In the genomic region with DNA sequence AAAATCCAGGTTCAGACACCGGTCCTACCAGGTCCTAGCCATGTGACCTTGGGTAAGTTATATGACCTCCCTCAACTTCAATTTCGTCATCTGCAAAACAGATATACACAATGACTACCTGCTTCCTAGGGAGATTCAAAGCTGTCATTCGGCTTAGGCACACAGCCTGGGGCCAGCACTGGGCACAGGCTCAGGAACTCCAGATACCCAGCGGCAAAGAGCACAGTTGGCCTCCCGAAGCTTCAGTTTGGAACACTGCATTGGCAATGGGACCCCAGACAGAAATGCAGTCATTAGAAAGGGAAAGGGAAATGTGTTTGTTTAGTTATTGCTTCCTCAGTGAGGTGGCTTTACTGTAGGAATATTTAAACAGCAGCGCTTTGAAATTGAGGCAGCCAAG, we compare ENCODE assay signal across 16 cellular contexts. TPM values are rescaled to one million over a fixed set of nuclear protein-coding genes. Genes with fewer than 3 reads are reported as not detected.
DNase-seq lines count a peak whose midpoint lies in the region; ATAC-seq and TF ChIP-seq lines count a peak whose summit lies in the region.
"Had no signal": no experiment of that assay in that cellular context is flagged by ENCODE, and none has a peak within 500 bp of the region (broad histone marks: within the 10 kb centered on the region; RNA-seq: fewer than 3 reads in every experiment).

No MANE protein-coding gene starts in this region.

- no peaks in the 10 kb centered on the region for H3K36me3 Mint-ChIP-seq in stimulated activated naive CD8-positive, alpha-beta T cell treated with anti-CD3 and anti-CD28 coated beads, Interleukin-15, Interleukin-2, amounts not matched to agents 100 ng/mL and 50 ng/mL, for 24 hours (ENCODE audit: low read depth)
- H3K36me3 Mint-ChIP-seq in endodermal cell (ENCODE audit: low read depth) = peaks cover 33% of the 10 kb centered on the region
- H3K36me3 Mint-ChIP-seq in naive thymus-derived CD4-positive, alpha-beta T cell = peaks cover 0 to 4% (median 0%) of the 10 kb centered on the region in 5 donors

- H3K27me3 ChIP-seq in endodermal cell (ENCODE audit: control insufficient read depth, insufficient read depth, low read length, poor library complexity, severe bottlenecking) = no peaks in the 10 kb centered on the region
- H3K27me3 ChIP-seq in naive thymus-derived CD4-positive, alpha-beta T cell (ENCODE audit: control insufficient read depth in 2 of 2, insufficient read depth in 2 of 2, low read length in 2 of 2) = no peaks in the 10 kb centered on the region

- H3K9me3 ChIP-seq in endodermal cell (ENCODE audit: control insufficient read depth, low read length) = no peaks in the 10 kb centered on the region
- H3K9me3 ChIP-seq in naive thymus-derived CD4-positive, alpha-beta T cell (ENCODE audit: control insufficient read depth in 2 of 3, low read length in 3 of 3) = no peaks in the 10 kb centered on the region

- in situ Hi-C loops in ACHN (cut with HindIII; ENCODE audit: low pct_ligation_motif_present, low pct_unique_long_range_greater_than_20kb, low sequenced_read_pairs) = no loop called here

- ATAC-seq in stimulated activated naive CD8-positive, alpha-beta T cell treated with anti-CD3 and anti-CD28 coated beads, Interleukin-15, amount 100 ng/mL, for 72 hours = no peak
- ATAC-seq in naive thymus-derived CD4-positive, alpha-beta T cell = no peak
- ATAC-seq in HG02759 (IDR thresholded peaks at IDR 0.05; ENCODE audit: unreplicated experiment) = no peak
- ATAC-seq: activated CD4-positive, alpha-beta T cell treated with anti-CD3 and anti-CD28 coated beads for 36 hours had no signal

- peaks cover 5% of the 10 kb centered on the region for H3K4me1 ChIP-seq in endodermal cell (ENCODE audit: control insufficient read depth, insufficient read depth, low read length)
- peaks cover 31 to 49% of the 10 kb centered on the region in 2 donors for H3K4me1 ChIP-seq in naive thymus-derived CD4-positive, alpha-beta T cell (ENCODE audit: control insufficient read depth in 2 of 2, insufficient read depth in 2 of 2, low read length in 2 of 2)

- H3K9ac ChIP-seq in endodermal cell (ENCODE audit: extremely low read depth, low read length, poor library complexity, severe bottlenecking) = no peak overlapping the region

- peaks cover 62% of the 10 kb centered on the region for H3K4me1 Mint-ChIP-seq in stimulated activated naive CD8-positive, alpha-beta T cell treated with anti-CD3 and anti-CD28 coated beads, Interleukin-15, Interleukin-2, amounts not matched to agents 100 ng/mL and 50 ng/mL, for 24 hours (ENCODE audit: low read depth)
- peaks cover 60% of the 10 kb centered on the region for H3K4me1 Mint-ChIP-seq in stimulated activated naive CD8-positive, alpha-beta T cell treated with anti-CD3 and anti-CD28 coated beads, Interleukin-15, amount 100 ng/mL, for 72 hours
- H3K4me1 Mint-ChIP-seq in endodermal cell = peaks cover 51% of the 10 kb centered on the region
- H3K4me1 Mint-ChIP-seq in naive thymus-derived CD4-positive, alpha-beta T cell = peaks cover 47 to 83% (median 63%) of the 10 kb centered on the region in 7 donors

- no peak overlapping the region for H3K4me3 ChIP-seq in endodermal cell (ENCODE audit: low read length)
- no peak overlapping the region for H3K4me3 ChIP-seq in naive thymus-derived CD4-positive, alpha-beta T cell (ENCODE audit: low read length)

- TF ChIP-seq CTCF in endodermal cell (conservative IDR thresholded peaks at IDR 0.05) = no peak
- TF ChIP-seq CTCF in GM20000 (IDR thresholded peaks at IDR 0.05; ENCODE audit: extremely low read depth, missing control alignments) = no peak

- 82 to 93% methylated on average over 5 to 6 of the region's 6 CpGs for WGBS in endodermal cell (ENCODE audit: insufficient coverage in 1 of 2, insufficient read length in 1 of 2), 2 experiments

- no peak for DNase-seq in stimulated activated naive CD8-positive, alpha-beta T cell treated with anti-CD3 and anti-CD28 coated beads, Interleukin-15, amount 100 ng/mL, for 72 hours
- DNase-seq in endodermal cell = no peak
- DNase-seq in naive thymus-derived CD4-positive, alpha-beta T cell = no peak
- DNase-seq in GM20000 (ENCODE audit: low spot score) = no peak
- no peak for DNase-seq in ACHN
- no peak for DNase-seq in AG08396 (ENCODE audit: low spot score)
- DNase-seq: activated CD4-positive, alpha-beta T cell treated with anti-CD3 and anti-CD28 coated beads for 36 hours; activated T-cell treated with anti-CD3 and anti-CD28 coated beads, Interleukin-2, amount 50 U/mL, for 48 hours; AML-193; MM.1S; NCI-H2171 treated with DMSO at 0.1 percent for 48 hours; nucleus accumbens; OCI-M1; stimulated activated CD8-positive, alpha-beta memory T cell treated with anti-CD3 and anti-CD28 coated beads, Interleukin-4, amount 100 ng/mL, for 48 hours had no signal

- H3K36me3 ChIP-seq in endodermal cell (ENCODE audit: control insufficient read depth, insufficient read depth, low read length) = no peaks in the 10 kb centered on the region
- no peaks in the 10 kb centered on the region for H3K36me3 ChIP-seq in naive thymus-derived CD4-positive, alpha-beta T cell (ENCODE audit: control insufficient read depth in 2 of 3, insufficient read depth in 3 of 3, low read length in 3 of 3)

- POLR2A ChIA-PET in naive thymus-derived CD4-positive, alpha-beta T cell (lab: Charles Lee) = interaction anchor here (0.9 to 3.0 kb wide), 4 partner anchors 10 to 129 kb away, joined by 3 to 11 read pairs (median 8); no protein-coding TSS in a partner anchor

- CTCF ChIA-PET in naive thymus-derived CD4-positive, alpha-beta T cell (lab: Charles Lee) = interaction anchor here (0.8 to 2.0 kb wide), 5 partner anchors 11 to 218 kb away, joined by 3 to 31 read pairs (median 4); no protein-coding TSS in a partner anchor

- H3K9me3 Mint-ChIP-seq in stimulated activated naive CD8-positive, alpha-beta T cell treated with anti-CD3 and anti-CD28 coated beads, Interleukin-15, Interleukin-2, amounts not matched to agents 100 ng/mL and 50 ng/mL, for 24 hours = no peaks in the 10 kb centered on the region
- no peaks in the 10 kb centered on the region for H3K9me3 Mint-ChIP-seq in stimulated activated naive CD8-positive, alpha-beta T cell treated with anti-CD3 and anti-CD28 coated beads, Interleukin-15, amount 100 ng/mL, for 72 hours
- H3K9me3 Mint-ChIP-seq in endodermal cell = no peaks in the 10 kb centered on the region
- H3K9me3 Mint-ChIP-seq in naive thymus-derived CD4-positive, alpha-beta T cell = no peaks in the 10 kb centered on the region

- H3K4me3 Mint-ChIP-seq in stimulated activated naive CD8-positive, alpha-beta T cell treated with anti-CD3 and anti-CD28 coated beads, Interleukin-15, Interleukin-2, amounts not matched to agents 100 ng/mL and 50 ng/mL, for 24 hours = no peak overlapping the region
- H3K4me3 Mint-ChIP-seq in stimulated activated naive CD8-positive, alpha-beta T cell treated with anti-CD3 and anti-CD28 coated beads, Interleukin-15, amount 100 ng/mL, for 72 hours = no peak overlapping the region
- H3K4me3 Mint-ChIP-seq in endodermal cell = no peak overlapping the region
- H3K4me3 Mint-ChIP-seq in naive thymus-derived CD4-positive, alpha-beta T cell = peak overlapping the region in 6 of 10 donors; percentile 7 to 81 (median 15)
- H3K4me3 Mint-ChIP-seq: activated CD4-positive, alpha-beta T cell treated with anti-CD3 and anti-CD28 coated beads for 36 hours had no signal

- peak overlapping the region; percentile 60 for H3K27ac ChIP-seq in endodermal cell (ENCODE audit: low read depth, low read length)
- no peak overlapping the region for H3K27ac ChIP-seq in naive thymus-derived CD4-positive, alpha-beta T cell (ENCODE audit: low read depth, low read length)

- H3K27me3 Mint-ChIP-seq in stimulated activated naive CD8-positive, alpha-beta T cell treated with anti-CD3 and anti-CD28 coated beads, Interleukin-15, Interleukin-2, amounts not matched to agents 100 ng/mL and 50 ng/mL, for 24 hours = no peaks in the 10 kb centered on the region
- H3K27me3 Mint-ChIP-seq in stimulated activated naive CD8-positive, alpha-beta T cell treated with anti-CD3 and anti-CD28 coated beads, Interleukin-15, amount 100 ng/mL, for 72 hours = no peaks in the 10 kb centered on the region
- H3K27me3 Mint-ChIP-seq in endodermal cell (ENCODE audit: insufficient read depth) = no peaks in the 10 kb centered on the region
- peaks cover 0 to 6% (median 0%) of the 10 kb centered on the region in 5 donors for H3K27me3 Mint-ChIP-seq in naive thymus-derived CD4-positive, alpha-beta T cell
- H3K27me3 Mint-ChIP-seq: activated CD4-positive, alpha-beta T cell treated with anti-CD3 and anti-CD28 coated beads for 36 hours had no signal

- intact Hi-C loops in naive thymus-derived CD4-positive, alpha-beta T cell (cut with micrococcal nuclease) = loop anchor here in 1 of 2 donors (5.0 kb wide), 1 partner anchor 235 kb away; the partner anchor contains the start of gene IFFO1

- H3K27ac Mint-ChIP-seq in stimulated activated naive CD8-positive, alpha-beta T cell treated with anti-CD3 and anti-CD28 coated beads, Interleukin-15, Interleukin-2, amounts not matched to agents 100 ng/mL and 50 ng/mL, for 24 hours = peak overlapping the region; percentile 61
- no peak overlapping the region for H3K27ac Mint-ChIP-seq in stimulated activated naive CD8-positive, alpha-beta T cell treated with anti-CD3 and anti-CD28 coated beads, Interleukin-15, amount 100 ng/mL, for 72 hours
- H3K27ac Mint-ChIP-seq in endodermal cell = peak overlapping the region; percentile 79
- H3K27ac Mint-ChIP-seq in naive thymus-derived CD4-positive, alpha-beta T cell = peak overlapping the region in 8 of 9 donors; percentile 41 to 91 (median 77)
- H3K27ac Mint-ChIP-seq: activated CD4-positive, alpha-beta T cell treated with anti-CD3 and anti-CD28 coated beads for 36 hours had no signal

RNA-seq across cellular contexts. Expression of gene PLEKHG6, which starts 11.4 kb away (rescaled TPM):
- total RNA-seq in endodermal cell = 10 to 100 TPM; 24.8 to 37.2 TPM
- 7.1 TPM for polyA plus RNA-seq in endodermal cell (2013, experiment 1 of 2)
- polyA plus RNA-seq in endodermal cell (2013, experiment 2 of 2) = 4.6 TPM
- not detected for total RNA-seq in naive thymus-derived CD4-positive, alpha-beta T cell
- polyA plus RNA-seq in naive thymus-derived CD4-positive, alpha-beta T cell = 1 to 10 TPM in 1 of 2 donors, under 1 TPM in 1; 0.15 to 1.3 TPM
- total RNA-seq: activated CD4-positive, alpha-beta T cell treated with anti-CD3 and anti-CD28 coated beads for 36 hours had no signal

RNA-seq across cellular contexts. Expression of gene TNFRSF1A, which starts 20.0 kb away (rescaled TPM):
- 10 to 100 TPM; 43.2 to 86.2 TPM for total RNA-seq in endodermal cell
- 39.7 TPM for polyA plus RNA-seq in endodermal cell (2013, experiment 1 of 2)
- 37.7 TPM for polyA plus RNA-seq in endodermal cell (2013, experiment 2 of 2)
- total RNA-seq in naive thymus-derived CD4-positive, alpha-beta T cell = 10 to 100 TPM; 40.9 to 99.4 (median 67.3) TPM
- polyA plus RNA-seq in naive thymus-derived CD4-positive, alpha-beta T cell = 10 to 100 TPM; 24.1 to 46.3 TPM

RNA-seq across cellular contexts. Expression of gene SCNN1A, which starts 53.5 kb away (rescaled TPM):
- 10 to 100 TPM; 32.1 to 87.7 TPM for total RNA-seq in endodermal cell
- 9.0 TPM for polyA plus RNA-seq in endodermal cell (2013, experiment 1 of 2)
- polyA plus RNA-seq in endodermal cell (2013, experiment 2 of 2) = 4.3 TPM
- 1 to 10 TPM in 4 of 5 experiments, under 1 TPM in 1; 0.22 to 5.3 (median 3.6) TPM for total RNA-seq in naive thymus-derived CD4-positive, alpha-beta T cell
- polyA plus RNA-seq in naive thymus-derived CD4-positive, alpha-beta T cell = 1 to 10 TPM in 1 of 2 donors, under 1 TPM in 1; 0.84 to 1.2 TPM

Comparison
In these comparisons a context has a peak if more than half of its experiments do, and no peak if none do; other contexts are left out.
1. H3K27ac Mint-ChIP-seq: peak in stimulated activated naive CD8-positive, alpha-beta T cell treated with anti-CD3 and anti-CD28 coated beads, Interleukin-15, Interleukin-2, amounts not matched to agents 100 ng/mL and 50 ng/mL, for 24 hours (single experiment), endodermal cell (single experiment) and naive thymus-derived CD4-positive, alpha-beta T cell (8 of 9); none in stimulated activated naive CD8-positive, alpha-beta T cell treated with anti-CD3 and anti-CD28 coated beads, Interleukin-15, amount 100 ng/mL, for 72 hours (0 of 2).
2. H3K4me3 Mint-ChIP-seq: peak in naive thymus-derived CD4-positive, alpha-beta T cell (6 of 10); none in stimulated activated naive CD8-positive, alpha-beta T cell treated with anti-CD3 and anti-CD28 coated beads, Interleukin-15, Interleukin-2, amounts not matched to agents 100 ng/mL and 50 ng/mL, for 24 hours (single experiment), stimulated activated naive CD8-positive, alpha-beta T cell treated with anti-CD3 and anti-CD28 coated beads, Interleukin-15, amount 100 ng/mL, for 72 hours (0 of 2) and endodermal cell (single experiment).
3. RNA of gene PLEKHG6, which starts 11.4 kb away (total RNA-seq): 24.8 to 37.2 TPM in endodermal cell; not detected in naive thymus-derived CD4-positive, alpha-beta T cell; every median in the first group is over 10 times any median in the second.
4. RNA of gene SCNN1A, which starts 53.5 kb away (total RNA-seq): 32.1 to 87.7 TPM in endodermal cell; 0.22 to 5.3 TPM in naive thymus-derived CD4-positive, alpha-beta T cell; every median in the first group is over 4 times any median in the second.